1 cellular context compared by ENCODE assay signal in genomic region chr7:5997210-5997808, GRCh38.
TF ChIP-seq lines count a peak whose summit lies in the region.

No MANE protein-coding gene starts in this region.

TF ChIP-seq in K562, 482 proteins besides CTCF, POLR2A, EP300 and RAD21:
- TF ChIP-seq KLF16 (IDR thresholded peaks at IDR 0.05) (0 out of 2 replicates have a peak, but pooled peaks have one; percentile 6), ZNF384 (IDR thresholded peaks at IDR 0.05; ENCODE audit: low read depth, low read length) (peak; percentile 99), EHMT2 (IDR thresholded peaks at IDR 0.05) (no peak), ARID2 (IDR thresholded peaks at IDR 0.05) (peak; percentile 79), ZNF121 (CRISPR knock-in tag; conservative IDR thresholded peaks at IDR 0.05) (no peak), YY1 (IDR thresholded peaks at IDR 0.05; ENCODE audit: borderline replicate concordance in 1 of 3, control insufficient read depth in 1 of 3, extremely low read depth in 1 of 3, insufficient read depth in 3 of 3, insufficient read length in 1 of 3, insufficient replicate concordance in 2 of 3, low read depth in 1 of 3, low read length in 2 of 3) (no peak), NBN (IDR thresholded peaks at IDR 0.05; ENCODE audit: low read depth) (no peak), BCL6 (CRISPR knock-in tag; IDR thresholded peaks at IDR 0.05) (no peak), MYNN (IDR thresholded peaks at IDR 0.05) (no peak), MYNN (CRISPR knock-in tag; IDR thresholded peaks at IDR 0.05) (no peak), FUS (optimal IDR thresholded peaks at IDR 0.05; ENCODE audit: low read depth, low read length) (no peak), SMC3 (conservative IDR thresholded peaks at IDR 0.05; ENCODE audit: insufficient read depth, low read depth, low read length) (peak; percentile 65), NR2C2 (CRISPR knock-in tag; IDR thresholded peaks at IDR 0.05) (no peak), NR2C2 (tag; IDR thresholded peaks at IDR 0.05) (no peak), CC2D1A (IDR thresholded peaks at IDR 0.05) (0 out of 2 replicates have a peak, but pooled peaks have one; percentile 50), ZNF239 (CRISPR knock-in tag; IDR thresholded peaks at IDR 0.05) (no peak), DEAF1 (CRISPR knock-in tag; IDR thresholded peaks at IDR 0.05) (peak; percentile 82), TCF7L2 (IDR thresholded peaks at IDR 0.05; ENCODE audit: low read depth, low read length) (no peak), ZNF12 (CRISPR knock-in tag; IDR thresholded peaks at IDR 0.05) (no peak), U2AF1 (optimal IDR thresholded peaks at IDR 0.05; ENCODE audit: low read depth, low read length) (no peak)
